Comparison of ENCODE assay signal across 2 cellular contexts in the genomic region with DNA sequence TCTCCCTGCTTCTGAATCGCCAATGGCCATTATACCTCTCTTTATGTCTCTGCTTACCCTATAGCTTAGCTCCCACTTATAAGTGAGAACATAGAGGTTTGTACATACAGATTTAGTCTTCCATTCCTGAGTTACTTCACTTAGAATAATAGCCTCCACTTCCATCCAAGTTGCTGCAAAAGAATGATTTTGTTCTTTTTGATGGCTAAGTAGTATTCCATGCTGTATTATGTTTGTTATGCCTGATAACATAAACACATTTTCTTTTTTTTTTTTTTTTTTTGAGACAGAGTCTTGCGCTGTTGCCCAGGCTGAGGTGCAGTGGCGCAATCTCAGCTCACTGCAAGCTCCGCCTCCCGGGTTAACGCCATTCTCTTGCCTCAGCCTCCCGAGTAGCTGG. TPM values are rescaled to one million over a fixed set of nuclear protein-coding genes. Genes with fewer than 3 reads are reported as not detected.
"Had no signal": no experiment of that assay in that cellular context is flagged by ENCODE, and none has a peak within 500 bp of the region (broad histone marks: within the 10 kb centered on the region; RNA-seq: fewer than 3 reads in every experiment).

No MANE protein-coding gene starts in this region.

RNA-seq across cellular contexts. Expression of a gene that starts 21.1 kb away (rescaled TPM):
- total RNA-seq: epithelial cell of proximal tubule, glomerular endothelial cell had no signal
